Comparison of ENCODE assay signal across 3 cellular contexts in the genomic region with DNA sequence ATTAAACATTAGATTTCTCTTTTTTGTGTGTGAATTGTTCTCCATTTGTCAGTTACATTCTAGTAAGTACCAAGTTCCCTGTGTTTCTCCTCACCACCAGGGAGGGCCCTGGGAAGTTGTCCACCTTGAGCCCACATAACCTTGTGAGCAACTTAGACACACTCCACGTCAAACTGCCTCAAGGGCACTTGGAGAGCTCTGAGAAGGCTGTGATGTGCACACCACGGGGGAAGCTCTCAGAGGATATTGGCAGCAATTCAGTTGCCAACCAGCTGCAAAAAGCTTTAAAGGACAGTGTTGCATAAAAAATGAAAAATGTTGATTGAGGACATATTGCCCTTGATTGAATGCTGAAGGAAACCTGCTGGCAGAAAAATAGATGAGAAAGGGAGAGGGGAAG.
TF ChIP-seq lines count a peak whose summit lies in the region.

No MANE protein-coding gene starts in this region.

TF ChIP-seq in SK-N-SH treated with all-trans-retinoic acid at 6 μM for 48 hours, 23 proteins besides CTCF, POLR2A, EP300 and RAD21 (continued from another document):
- TF ChIP-seq, protein P1, sequence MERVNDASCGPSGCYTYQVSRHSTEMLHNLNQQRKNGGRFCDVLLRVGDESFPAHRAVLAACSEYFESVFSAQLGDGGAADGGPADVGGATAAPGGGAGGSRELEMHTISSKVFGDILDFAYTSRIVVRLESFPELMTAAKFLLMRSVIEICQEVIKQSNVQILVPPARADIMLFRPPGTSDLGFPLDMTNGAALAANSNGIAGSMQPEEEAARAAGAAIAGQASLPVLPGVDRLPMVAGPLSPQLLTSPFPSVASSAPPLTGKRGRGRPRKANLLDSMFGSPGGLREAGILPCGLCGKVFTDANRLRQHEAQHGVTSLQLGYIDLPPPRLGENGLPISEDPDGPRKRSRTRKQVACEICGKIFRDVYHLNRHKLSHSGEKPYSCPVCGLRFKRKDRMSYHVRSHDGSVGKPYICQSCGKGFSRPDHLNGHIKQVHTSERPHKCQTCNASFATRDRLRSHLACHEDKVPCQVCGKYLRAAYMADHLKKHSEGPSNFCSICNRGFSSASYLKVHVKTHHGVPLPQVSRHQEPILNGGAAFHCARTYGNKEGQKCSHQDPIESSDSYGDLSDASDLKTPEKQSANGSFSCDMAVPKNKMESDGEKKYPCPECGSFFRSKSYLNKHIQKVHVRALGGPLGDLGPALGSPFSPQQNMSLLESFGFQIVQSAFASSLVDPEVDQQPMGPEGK (CRISPR knock-in tag; IDR thresholded peaks at IDR 0.05; ENCODE audit: borderline replicate concordance) = no peak
- TF ChIP-seq BACH2 (CRISPR knock-in tag; IDR thresholded peaks at IDR 0.05; ENCODE audit: borderline replicate concordance) = no peak
- TF ChIP-seq ZFP30 (CRISPR knock-in tag; IDR thresholded peaks at IDR 0.05) = no peak
- no peak for TF ChIP-seq ZFP3 (CRISPR knock-in tag; IDR thresholded peaks at IDR 0.05)
- TF ChIP-seq TOX (CRISPR knock-in tag; IDR thresholded peaks at IDR 0.05; ENCODE audit: borderline replicate concordance) = no peak
- no peak for TF ChIP-seq ZNF70 (CRISPR knock-in tag; IDR thresholded peaks at IDR 0.05)
TF ChIP-seq in SK-N-SH treated with all-trans-retinoic acid at 6 μM for 48 hours: peak in this region for 0.

TF ChIP-seq in SK-N-SH, 30 proteins besides CTCF, POLR2A, EP300 and RAD21 (continued from another document):
- TF ChIP-seq, protein P2, sequence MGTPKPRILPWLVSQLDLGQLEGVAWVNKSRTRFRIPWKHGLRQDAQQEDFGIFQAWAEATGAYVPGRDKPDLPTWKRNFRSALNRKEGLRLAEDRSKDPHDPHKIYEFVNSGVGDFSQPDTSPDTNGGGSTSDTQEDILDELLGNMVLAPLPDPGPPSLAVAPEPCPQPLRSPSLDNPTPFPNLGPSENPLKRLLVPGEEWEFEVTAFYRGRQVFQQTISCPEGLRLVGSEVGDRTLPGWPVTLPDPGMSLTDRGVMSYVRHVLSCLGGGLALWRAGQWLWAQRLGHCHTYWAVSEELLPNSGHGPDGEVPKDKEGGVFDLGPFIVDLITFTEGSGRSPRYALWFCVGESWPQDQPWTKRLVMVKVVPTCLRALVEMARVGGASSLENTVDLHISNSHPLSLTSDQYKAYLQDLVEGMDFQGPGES (IDR thresholded peaks at IDR 0.05; ENCODE audit: low read depth, low read length) = no peak
- no peak for TF ChIP-seq JUND (IDR thresholded peaks at IDR 0.05)

TF ChIP-seq in HepG2, 621 proteins besides CTCF, POLR2A, EP300 and RAD21 (continued from another document):
- TF ChIP-seq, protein P3, sequence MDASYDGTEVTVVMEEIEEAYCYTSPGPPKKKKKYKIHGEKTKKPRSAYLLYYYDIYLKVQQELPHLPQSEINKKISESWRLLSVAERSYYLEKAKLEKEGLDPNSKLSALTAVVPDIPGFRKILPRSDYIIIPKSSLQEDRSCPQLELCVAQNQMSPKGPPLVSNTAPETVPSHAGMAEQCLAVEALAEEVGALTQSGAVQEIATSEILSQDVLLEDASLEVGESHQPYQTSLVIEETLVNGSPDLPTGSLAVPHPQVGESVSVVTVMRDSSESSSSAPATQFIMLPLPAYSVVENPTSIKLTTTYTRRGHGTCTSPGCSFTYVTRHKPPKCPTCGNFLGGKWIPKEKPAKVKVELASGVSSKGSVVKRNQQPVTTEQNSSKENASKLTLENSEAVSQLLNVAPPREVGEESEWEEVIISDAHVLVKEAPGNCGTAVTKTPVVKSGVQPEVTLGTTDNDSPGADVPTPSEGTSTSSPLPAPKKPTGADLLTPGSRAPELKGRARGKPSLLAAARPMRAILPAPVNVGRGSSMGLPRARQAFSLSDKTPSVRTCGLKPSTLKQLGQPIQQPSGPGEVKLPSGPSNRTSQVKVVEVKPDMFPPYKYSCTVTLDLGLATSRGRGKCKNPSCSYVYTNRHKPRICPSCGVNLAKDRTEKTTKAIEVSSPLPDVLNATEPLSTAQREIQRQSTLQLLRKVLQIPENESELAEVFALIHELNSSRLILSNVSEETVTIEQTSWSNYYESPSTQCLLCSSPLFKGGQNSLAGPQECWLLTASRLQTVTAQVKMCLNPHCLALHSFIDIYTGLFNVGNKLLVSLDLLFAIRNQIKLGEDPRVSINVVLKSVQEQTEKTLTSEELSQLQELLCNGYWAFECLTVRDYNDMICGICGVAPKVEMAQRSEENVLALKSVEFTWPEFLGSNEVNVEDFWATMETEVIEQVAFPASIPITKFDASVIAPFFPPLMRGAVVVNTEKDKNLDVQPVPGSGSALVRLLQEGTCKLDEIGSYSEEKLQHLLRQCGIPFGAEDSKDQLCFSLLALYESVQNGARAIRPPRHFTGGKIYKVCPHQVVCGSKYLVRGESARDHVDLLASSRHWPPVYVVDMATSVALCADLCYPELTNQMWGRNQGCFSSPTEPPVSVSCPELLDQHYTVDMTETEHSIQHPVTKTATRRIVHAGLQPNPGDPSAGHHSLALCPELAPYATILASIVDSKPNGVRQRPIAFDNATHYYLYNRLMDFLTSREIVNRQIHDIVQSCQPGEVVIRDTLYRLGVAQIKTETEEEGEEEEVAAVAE (CRISPR knock-in tag; IDR thresholded peaks at IDR 0.05; ENCODE audit: borderline replicate concordance) = no peak
- TF ChIP-seq, protein P4, sequence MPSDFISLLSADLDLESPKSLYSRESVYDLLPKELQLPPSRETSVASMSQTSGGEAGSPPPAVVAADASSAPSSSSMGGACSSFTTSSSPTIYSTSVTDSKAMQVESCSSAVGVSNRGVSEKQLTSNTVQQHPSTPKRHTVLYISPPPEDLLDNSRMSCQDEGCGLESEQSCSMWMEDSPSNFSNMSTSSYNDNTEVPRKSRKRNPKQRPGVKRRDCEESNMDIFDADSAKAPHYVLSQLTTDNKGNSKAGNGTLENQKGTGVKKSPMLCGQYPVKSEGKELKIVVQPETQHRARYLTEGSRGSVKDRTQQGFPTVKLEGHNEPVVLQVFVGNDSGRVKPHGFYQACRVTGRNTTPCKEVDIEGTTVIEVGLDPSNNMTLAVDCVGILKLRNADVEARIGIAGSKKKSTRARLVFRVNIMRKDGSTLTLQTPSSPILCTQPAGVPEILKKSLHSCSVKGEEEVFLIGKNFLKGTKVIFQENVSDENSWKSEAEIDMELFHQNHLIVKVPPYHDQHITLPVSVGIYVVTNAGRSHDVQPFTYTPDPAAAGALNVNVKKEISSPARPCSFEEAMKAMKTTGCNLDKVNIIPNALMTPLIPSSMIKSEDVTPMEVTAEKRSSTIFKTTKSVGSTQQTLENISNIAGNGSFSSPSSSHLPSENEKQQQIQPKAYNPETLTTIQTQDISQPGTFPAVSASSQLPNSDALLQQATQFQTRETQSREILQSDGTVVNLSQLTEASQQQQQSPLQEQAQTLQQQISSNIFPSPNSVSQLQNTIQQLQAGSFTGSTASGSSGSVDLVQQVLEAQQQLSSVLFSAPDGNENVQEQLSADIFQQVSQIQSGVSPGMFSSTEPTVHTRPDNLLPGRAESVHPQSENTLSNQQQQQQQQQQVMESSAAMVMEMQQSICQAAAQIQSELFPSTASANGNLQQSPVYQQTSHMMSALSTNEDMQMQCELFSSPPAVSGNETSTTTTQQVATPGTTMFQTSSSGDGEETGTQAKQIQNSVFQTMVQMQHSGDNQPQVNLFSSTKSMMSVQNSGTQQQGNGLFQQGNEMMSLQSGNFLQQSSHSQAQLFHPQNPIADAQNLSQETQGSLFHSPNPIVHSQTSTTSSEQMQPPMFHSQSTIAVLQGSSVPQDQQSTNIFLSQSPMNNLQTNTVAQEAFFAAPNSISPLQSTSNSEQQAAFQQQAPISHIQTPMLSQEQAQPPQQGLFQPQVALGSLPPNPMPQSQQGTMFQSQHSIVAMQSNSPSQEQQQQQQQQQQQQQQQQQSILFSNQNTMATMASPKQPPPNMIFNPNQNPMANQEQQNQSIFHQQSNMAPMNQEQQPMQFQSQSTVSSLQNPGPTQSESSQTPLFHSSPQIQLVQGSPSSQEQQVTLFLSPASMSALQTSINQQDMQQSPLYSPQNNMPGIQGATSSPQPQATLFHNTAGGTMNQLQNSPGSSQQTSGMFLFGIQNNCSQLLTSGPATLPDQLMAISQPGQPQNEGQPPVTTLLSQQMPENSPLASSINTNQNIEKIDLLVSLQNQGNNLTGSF (CRISPR knock-in tag; IDR thresholded peaks at IDR 0.05) = no peak
- no peak for TF ChIP-seq SIX4 (CRISPR knock-in tag; IDR thresholded peaks at IDR 0.05)
- TF ChIP-seq ZFY (CRISPR knock-in tag; IDR thresholded peaks at IDR 0.05) = no peak
- TF ChIP-seq LCORL (IDR thresholded peaks at IDR 0.05) = no peak
- no peak for TF ChIP-seq LCORL (CRISPR knock-in tag; IDR thresholded peaks at IDR 0.05)
- TF ChIP-seq ARHGAP35 (CRISPR knock-in tag; IDR thresholded peaks at IDR 0.05; ENCODE audit: borderline replicate concordance) = no peak
- TF ChIP-seq MYNN (CRISPR knock-in tag; IDR thresholded peaks at IDR 0.05; ENCODE audit: low read depth) = no peak
- TF ChIP-seq ISX (CRISPR knock-in tag; conservative IDR thresholded peaks at IDR 0.05) = no peak
- TF ChIP-seq, protein P5, sequence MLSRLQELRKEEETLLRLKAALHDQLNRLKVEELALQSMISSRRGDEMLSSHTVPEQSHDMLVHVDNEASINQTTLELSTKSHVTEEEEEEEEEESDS (CRISPR knock-in tag; IDR thresholded peaks at IDR 0.05; ENCODE audit: borderline replicate concordance) = no peak
- TF ChIP-seq MAFG (CRISPR knock-in tag; IDR thresholded peaks at IDR 0.05) = no peak
- TF ChIP-seq, protein P6, sequence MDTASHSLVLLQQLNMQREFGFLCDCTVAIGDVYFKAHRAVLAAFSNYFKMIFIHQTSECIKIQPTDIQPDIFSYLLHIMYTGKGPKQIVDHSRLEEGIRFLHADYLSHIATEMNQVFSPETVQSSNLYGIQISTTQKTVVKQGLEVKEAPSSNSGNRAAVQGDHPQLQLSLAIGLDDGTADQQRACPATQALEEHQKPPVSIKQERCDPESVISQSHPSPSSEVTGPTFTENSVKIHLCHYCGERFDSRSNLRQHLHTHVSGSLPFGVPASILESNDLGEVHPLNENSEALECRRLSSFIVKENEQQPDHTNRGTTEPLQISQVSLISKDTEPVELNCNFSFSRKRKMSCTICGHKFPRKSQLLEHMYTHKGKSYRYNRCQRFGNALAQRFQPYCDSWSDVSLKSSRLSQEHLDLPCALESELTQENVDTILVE (CRISPR knock-in tag; IDR thresholded peaks at IDR 0.05) = no peak
- TF ChIP-seq, protein P7, sequence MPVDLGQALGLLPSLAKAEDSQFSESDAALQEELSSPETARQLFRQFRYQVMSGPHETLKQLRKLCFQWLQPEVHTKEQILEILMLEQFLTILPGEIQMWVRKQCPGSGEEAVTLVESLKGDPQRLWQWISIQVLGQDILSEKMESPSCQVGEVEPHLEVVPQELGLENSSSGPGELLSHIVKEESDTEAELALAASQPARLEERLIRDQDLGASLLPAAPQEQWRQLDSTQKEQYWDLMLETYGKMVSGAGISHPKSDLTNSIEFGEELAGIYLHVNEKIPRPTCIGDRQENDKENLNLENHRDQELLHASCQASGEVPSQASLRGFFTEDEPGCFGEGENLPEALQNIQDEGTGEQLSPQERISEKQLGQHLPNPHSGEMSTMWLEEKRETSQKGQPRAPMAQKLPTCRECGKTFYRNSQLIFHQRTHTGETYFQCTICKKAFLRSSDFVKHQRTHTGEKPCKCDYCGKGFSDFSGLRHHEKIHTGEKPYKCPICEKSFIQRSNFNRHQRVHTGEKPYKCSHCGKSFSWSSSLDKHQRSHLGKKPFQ (CRISPR knock-in tag; IDR thresholded peaks at IDR 0.05; ENCODE audit: insufficient replicate concordance) = no peak
- TF ChIP-seq DNMT3B (CRISPR knock-in tag; conservative IDR thresholded peaks at IDR 0.05) = no peak
